In genomic region chr10:58435297-58435696, GRCh38 we compare ENCODE assay signal across 9 cellular contexts. TPM values are rescaled to one million over a fixed set of nuclear protein-coding genes. Genes with fewer than 3 reads are reported as not detected.
A peak's percentile ranks its signal among the peaks of the same experiment; 100 is the strongest.
DNase-seq lines count a peak whose midpoint lies in the region; ATAC-seq and TF ChIP-seq lines count a peak whose summit lies in the region.
"Had no signal": no experiment of that assay in that cellular context is flagged by ENCODE, and none has a peak within 500 bp of the region (broad histone marks: within the 10 kb centered on the region; RNA-seq: fewer than 3 reads in every experiment).

No MANE protein-coding gene starts in this region.

- ATAC-seq in RWPE2 (ENCODE audit: low read depth) = peak; percentile 79
- ATAC-seq in HG03095 (IDR thresholded peaks at IDR 0.05; ENCODE audit: unreplicated experiment) = no peak

- peak overlapping the region; percentile 27 for H3K4me2 ChIP-seq in skeletal muscle satellite cell (ENCODE audit: low read length)

- H3K4me1 ChIP-seq in RWPE2 (ENCODE audit: insufficient read depth, poor library complexity, severe bottlenecking) (peaks cover 52% of the 10 kb centered on the region), skeletal muscle satellite cell (ENCODE audit: control insufficient read depth, insufficient read depth, low read length) (peaks cover 40% of the 10 kb centered on the region)

- H3K27ac ChIP-seq in RWPE2 (ENCODE audit: poor library complexity, severe bottlenecking) = peak overlapping the region; percentile 98

- TF ChIP-seq CTCF in RWPE2 (IDR thresholded peaks at IDR 0.05; ENCODE audit: poor library complexity, severe bottlenecking) (peak; percentile 32), fibroblast of the aortic adventitia (IDR thresholded peaks at IDR 0.05; ENCODE audit: insufficient read depth, low read length) (peak; percentile 11)

- DNase-seq in DMS153 (lab: John Stamatoyannopoulos, UW) = peak; percentile 20
- DNase-seq in DMS153 treated with DMSO at 0.1 percent for 48 hours (lab: John Stamatoyannopoulos, UW; ENCODE audit: unreplicated experiment) = no peak
- peak; percentile 87 for DNase-seq in RWPE2 (ENCODE audit: low spot score)
- DNase-seq in fibroblast of the aortic adventitia (ENCODE audit: low read depth) = peak; percentile 97
- DNase-seq in SK-N-DZ (ENCODE audit: low spot score) = no peak
- DNase-seq in stimulated activated naive CD4-positive, alpha-beta T cell (lab: John Stamatoyannopoulos, UW) = no peak
- DNase-seq: activated B cell treated with CpG ODN at 0.5 μM for 24 hours had no signal

- H3K27me3 ChIP-seq in RWPE2 (ENCODE audit: insufficient read depth, poor library complexity, severe bottlenecking) (no peaks in the 10 kb centered on the region), skeletal muscle satellite cell (ENCODE audit: control insufficient read depth, insufficient read depth, low read length) (no peaks in the 10 kb centered on the region)

- H3K9ac ChIP-seq in skeletal muscle satellite cell (ENCODE audit: low read depth, low read length) = peak overlapping the region; percentile 54

- no peaks in the 10 kb centered on the region for H3K36me3 ChIP-seq in RWPE2 (ENCODE audit: low read depth)
- H3K36me3 ChIP-seq in skeletal muscle satellite cell (ENCODE audit: insufficient read depth, low read length) = no peaks in the 10 kb centered on the region

- H3K9me3 ChIP-seq in RWPE2 (ENCODE audit: severe bottlenecking) (no peaks in the 10 kb centered on the region), skeletal muscle satellite cell (replicated peaks; ENCODE audit: low read length) (no peaks in the 10 kb centered on the region)

- H3K4me3 ChIP-seq in RWPE2 (ENCODE audit: severe bottlenecking) (no peak overlapping the region), fibroblast of the aortic adventitia (ENCODE audit: low read depth, low read length) (no peak overlapping the region), skeletal muscle satellite cell (ENCODE audit: low read length) (no peak overlapping the region)

RNA-seq across cellular contexts. Expression of gene TFAM, which starts 50.1 kb away (rescaled TPM):
- 24.9 and 43.7 TPM in 2 replicates for total RNA-seq in fibroblast of the aortic adventitia (ENCODE audit: low replicate concordance)
- total RNA-seq in skeletal muscle satellite cell (2012; rRNA removed) = 32.3 and 43.1 TPM in 2 replicates
- 35.0 and 40.7 TPM in 2 replicates for polyA plus RNA-seq in SK-N-DZ (2014; cell fraction: cytosol; rRNA removed)
- polyA plus RNA-seq in SK-N-DZ (2014; cell fraction: nucleus; rRNA removed) = 17.8 and 36.9 TPM in 2 replicates

Comparison
In these comparisons a context has a peak if more than half of its experiments do, and no peak if none do; other contexts are left out.
1. DNase-seq: peak in DMS153 (single experiment), RWPE2 (single experiment) and fibroblast of the aortic adventitia (single experiment); none in DMS153 treated with DMSO at 0.1 percent for 48 hours (single experiment), SK-N-DZ (single experiment) and stimulated activated naive CD4-positive, alpha-beta T cell (0 of 6).